1 cellular context compared by ENCODE assay signal in genomic region chr2:19988600-19988999, GRCh38.
TF ChIP-seq lines count a peak whose summit lies in the region.

No MANE protein-coding gene starts in this region.

TF ChIP-seq in GM23338, 12 proteins besides CTCF, POLR2A, EP300 and RAD21 (continued from another document):
- no peak for TF ChIP-seq ETS1 (IDR thresholded peaks at IDR 0.05)
- TF ChIP-seq JUNB (IDR thresholded peaks at IDR 0.05; ENCODE audit: unreplicated experiment): no peak
- TF ChIP-seq ZNF462 (CRISPR knock-in tag; IDR thresholded peaks at IDR 0.05): no peak
- no peak for TF ChIP-seq ZNF331 (CRISPR knock-in tag; IDR thresholded peaks at IDR 0.05; ENCODE audit: low read depth)
- no peak for TF ChIP-seq CREB1 (CRISPR knock-in tag; IDR thresholded peaks at IDR 0.05; ENCODE audit: low read depth)
- no peak for TF ChIP-seq STAT1 (IDR thresholded peaks at IDR 0.05; ENCODE audit: unreplicated experiment)
- no peak for TF ChIP-seq POLR2AphosphoS5 (IDR thresholded peaks at IDR 0.05; ENCODE audit: low read depth)
- no peak for TF ChIP-seq NANOG (IDR thresholded peaks at IDR 0.05; ENCODE audit: borderline replicate concordance)
